1 cellular context compared by ENCODE assay signal in the genomic region with DNA sequence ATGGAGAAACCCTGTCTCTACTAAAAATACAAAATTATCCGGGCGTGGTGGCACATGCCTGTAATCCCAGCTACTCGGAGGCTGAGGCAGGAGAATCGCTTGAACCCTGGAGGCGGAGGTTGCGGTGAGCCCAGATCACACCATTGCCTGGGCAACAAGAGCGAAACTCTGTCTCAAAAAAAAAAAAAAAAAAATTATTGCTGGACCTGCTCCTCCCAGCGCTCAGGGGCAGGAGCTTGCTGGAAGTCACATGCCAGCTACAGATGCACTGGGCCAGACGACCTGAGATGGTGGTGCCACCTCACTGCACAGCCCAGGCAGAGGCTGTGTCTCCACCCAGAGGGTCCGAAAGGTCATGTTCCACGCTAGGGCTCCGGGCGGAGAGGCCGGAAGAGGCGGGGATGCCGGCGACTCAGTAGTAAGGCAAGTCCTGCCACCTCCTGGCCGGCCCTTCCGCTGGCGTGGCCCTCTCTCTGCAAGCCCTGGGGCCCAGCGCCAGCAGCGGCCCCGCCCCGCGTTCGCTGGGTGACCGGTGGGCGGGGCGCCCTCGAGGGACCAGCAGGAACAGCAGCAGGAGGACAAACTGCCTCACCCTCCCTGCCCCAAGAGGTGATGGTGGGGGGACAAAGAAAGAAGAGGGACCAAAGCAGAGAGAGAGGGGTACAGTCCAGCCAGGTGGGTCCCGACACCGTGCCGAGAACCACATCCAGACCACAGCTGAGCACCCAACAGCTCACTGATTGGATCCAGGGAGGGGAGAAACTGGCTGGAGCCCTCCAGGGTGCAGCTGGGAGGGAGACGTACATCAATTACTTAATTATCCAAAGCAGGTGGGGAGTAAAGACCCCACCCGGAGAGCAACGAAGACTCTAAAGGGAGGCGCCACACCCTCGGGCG.
A peak's percentile ranks its signal among the peaks of the same experiment; 100 is the strongest.
TF ChIP-seq lines count a peak whose summit lies in the region.

No MANE protein-coding gene starts in this region.

TF ChIP-seq in K562, 482 proteins besides CTCF, POLR2A, EP300 and RAD21 (continued from another document and continues in another):
- TF ChIP-seq ZBTB49 (CRISPR knock-in tag; IDR thresholded peaks at IDR 0.05; ENCODE audit: borderline replicate concordance) (no peak), USF2 (CRISPR knock-in tag; IDR thresholded peaks at IDR 0.05) (no peak), ETS1 (conservative IDR thresholded peaks at IDR 0.05; ENCODE audit: control insufficient read depth, low read depth, low read length) (peak; percentile 79), ZNF347 (CRISPR knock-in tag; IDR thresholded peaks at IDR 0.05; ENCODE audit: low read depth) (no peak), FOXJ2 (tag; IDR thresholded peaks at IDR 0.05) (no peak), CBX8 (IDR thresholded peaks at IDR 0.05; ENCODE audit: borderline replicate concordance, extremely low read depth, low read depth, low read length, poor library complexity, severe bottlenecking) (no peak), ZNF217 (CRISPR knock-in tag; IDR thresholded peaks at IDR 0.05) (no peak), SRSF3 (IDR thresholded peaks at IDR 0.05; ENCODE audit: insufficient read depth, low read length) (no peak), OTX1 (CRISPR knock-in tag; IDR thresholded peaks at IDR 0.05) (peak; percentile 49; the same call in 1 of the 2 replicates), E2F8 (IDR thresholded peaks at IDR 0.05; ENCODE audit: low read depth, partially characterized antibody) (peak; percentile 67), SPI1 (IDR thresholded peaks at IDR 0.05; ENCODE audit: borderline replicate concordance, low read depth, low read length) (no peak), TCF7L2 (IDR thresholded peaks at IDR 0.05; ENCODE audit: low read depth, low read length) (no peak), HDAC8 (tag; IDR thresholded peaks at IDR 0.05) (no peak), SIN3A (IDR thresholded peaks at IDR 0.05; ENCODE audit: borderline replicate concordance in 2 of 2, control insufficient read depth in 1 of 2, low read depth in 2 of 2, low read length in 2 of 2) (peak; percentile 63 to 67; a peak in 2 of 4 replicates), MXD1 (CRISPR knock-in tag; IDR thresholded peaks at IDR 0.05; ENCODE audit: borderline replicate concordance, poor library complexity, severe bottlenecking) (no peak), ZKSCAN8 (CRISPR knock-in tag; IDR thresholded peaks at IDR 0.05) (no peak; the same call in 1 of the 2 replicates), FUS (optimal IDR thresholded peaks at IDR 0.05; ENCODE audit: low read depth, low read length) (no peak), HMGN3 (IDR thresholded peaks at IDR 0.05; ENCODE audit: borderline replicate concordance, extremely low read depth, insufficient read length, low read depth, low read length) (peak; percentile 97), PHB2 (IDR thresholded peaks at IDR 0.05; ENCODE audit: low read depth) (no peak), ELF1 (tag; IDR thresholded peaks at IDR 0.05) (peak; percentile 65; the same call in 1 of the 2 replicates), RBM34 (IDR thresholded peaks at IDR 0.05; ENCODE audit: borderline replicate concordance, insufficient read depth, low read length) (no peak), ZNF140 (CRISPR knock-in tag; IDR thresholded peaks at IDR 0.05) (no peak), FOXP1 (CRISPR knock-in tag; IDR thresholded peaks at IDR 0.05) (no peak), ZBTB2 (IDR thresholded peaks at IDR 0.05) (peak; percentile 50; the same call in 1 of the 2 replicates), MCM5 (IDR thresholded peaks at IDR 0.05; ENCODE audit: low read depth) (no peak), SRSF9 (IDR thresholded peaks at IDR 0.05; ENCODE audit: borderline replicate concordance, low read depth, low read length) (no peak), ZNF695 (CRISPR knock-in tag; IDR thresholded peaks at IDR 0.05) (no peak), TFAM (CRISPR knock-in tag; conservative IDR thresholded peaks at IDR 0.05) (no peak), ZMIZ1 (IDR thresholded peaks at IDR 0.05; ENCODE audit: low read depth in 2 of 2, low read length in 2 of 2) (no peak), XRCC4 (IDR thresholded peaks at IDR 0.05; ENCODE audit: extremely low read depth, insufficient read depth, insufficient read length) (no peak), NCOA6 (IDR thresholded peaks at IDR 0.05) (no peak), ZNF644 (tag; IDR thresholded peaks at IDR 0.05; ENCODE audit: low read depth) (no peak), MEF2A (IDR thresholded peaks at IDR 0.05; ENCODE audit: control insufficient read depth, low read depth, low read length) (no peak), XRCC5 (IDR thresholded peaks at IDR 0.05; ENCODE audit: low read depth, low read length) (peak; percentile 58; the same call in 1 of the 2 replicates), NFYB (IDR thresholded peaks at IDR 0.05; ENCODE audit: extremely low read depth, insufficient read length) (no peak), ZNF764 (CRISPR knock-in tag; IDR thresholded peaks at IDR 0.05; ENCODE audit: low read depth) (no peak)
- TF ChIP-seq, protein P1, sequence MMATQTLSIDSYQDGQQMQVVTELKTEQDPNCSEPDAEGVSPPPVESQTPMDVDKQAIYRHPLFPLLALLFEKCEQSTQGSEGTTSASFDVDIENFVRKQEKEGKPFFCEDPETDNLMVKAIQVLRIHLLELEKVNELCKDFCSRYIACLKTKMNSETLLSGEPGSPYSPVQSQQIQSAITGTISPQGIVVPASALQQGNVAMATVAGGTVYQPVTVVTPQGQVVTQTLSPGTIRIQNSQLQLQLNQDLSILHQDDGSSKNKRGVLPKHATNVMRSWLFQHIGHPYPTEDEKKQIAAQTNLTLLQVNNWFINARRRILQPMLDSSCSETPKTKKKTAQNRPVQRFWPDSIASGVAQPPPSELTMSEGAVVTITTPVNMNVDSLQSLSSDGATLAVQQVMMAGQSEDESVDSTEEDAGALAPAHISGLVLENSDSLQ (IDR thresholded peaks at IDR 0.05): no peak; the same call in 1 of the 2 replicates
- TF ChIP-seq, protein P2, sequence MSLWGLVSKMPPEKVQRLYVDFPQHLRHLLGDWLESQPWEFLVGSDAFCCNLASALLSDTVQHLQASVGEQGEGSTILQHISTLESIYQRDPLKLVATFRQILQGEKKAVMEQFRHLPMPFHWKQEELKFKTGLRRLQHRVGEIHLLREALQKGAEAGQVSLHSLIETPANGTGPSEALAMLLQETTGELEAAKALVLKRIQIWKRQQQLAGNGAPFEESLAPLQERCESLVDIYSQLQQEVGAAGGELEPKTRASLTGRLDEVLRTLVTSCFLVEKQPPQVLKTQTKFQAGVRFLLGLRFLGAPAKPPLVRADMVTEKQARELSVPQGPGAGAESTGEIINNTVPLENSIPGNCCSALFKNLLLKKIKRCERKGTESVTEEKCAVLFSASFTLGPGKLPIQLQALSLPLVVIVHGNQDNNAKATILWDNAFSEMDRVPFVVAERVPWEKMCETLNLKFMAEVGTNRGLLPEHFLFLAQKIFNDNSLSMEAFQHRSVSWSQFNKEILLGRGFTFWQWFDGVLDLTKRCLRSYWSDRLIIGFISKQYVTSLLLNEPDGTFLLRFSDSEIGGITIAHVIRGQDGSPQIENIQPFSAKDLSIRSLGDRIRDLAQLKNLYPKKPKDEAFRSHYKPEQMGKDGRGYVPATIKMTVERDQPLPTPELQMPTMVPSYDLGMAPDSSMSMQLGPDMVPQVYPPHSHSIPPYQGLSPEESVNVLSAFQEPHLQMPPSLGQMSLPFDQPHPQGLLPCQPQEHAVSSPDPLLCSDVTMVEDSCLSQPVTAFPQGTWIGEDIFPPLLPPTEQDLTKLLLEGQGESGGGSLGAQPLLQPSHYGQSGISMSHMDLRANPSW (CRISPR knock-in tag; IDR thresholded peaks at IDR 0.05): no peak; the same call in 1 of the 2 replicates
